In genomic region chr11:117917591-117917990, GRCh38 we compare ENCODE assay signal across 31 cellular contexts. TPM values are rescaled to one million over a fixed set of nuclear protein-coding genes. Genes with fewer than 3 reads are reported as not detected.
DNase-seq lines count a peak whose midpoint lies in the region; ATAC-seq, FAIRE-seq and TF ChIP-seq lines count a peak whose summit lies in the region.
"Had no signal": no experiment of that assay in that cellular context is flagged by ENCODE, and none has a peak within 500 bp of the region (broad histone marks: within the 10 kb centered on the region; RNA-seq: fewer than 3 reads in every experiment).

No MANE protein-coding gene starts in this region.

- H3K36me3 ChIP-seq in astrocyte (ENCODE audit: insufficient read depth, low read length) = no peaks in the 10 kb centered on the region
- H3K36me3 ChIP-seq in suprapubic skin = no peaks in the 10 kb centered on the region
- H3K36me3 ChIP-seq: BLaER1 treated with 17β-estradiol and CSF1 and Interleukin-3, amounts not matched to agents 10 nM and 100 nM; SJSA1 had no signal

- H3K4me3 ChIP-seq in astrocyte (ENCODE audit: insufficient read depth, low read depth, low read length) = no peak overlapping the region
- H3K4me3 ChIP-seq in suprapubic skin = no peak overlapping the region
- H3K4me3 ChIP-seq: BLaER1 treated with 17β-estradiol and CSF1 and Interleukin-3, amounts not matched to agents 10 nM and 100 nM; GM23338; PC-9; SJSA1 had no signal

- peak overlapping the region; percentile 69 for H3K27ac Mint-ChIP-seq in astrocyte (ENCODE audit: unreplicated experiment)
- H3K27ac Mint-ChIP-seq: CD4-positive, alpha-beta memory T cell; GM23338; IgD-negative memory B cell had no signal

- H3K27ac ChIP-seq in astrocyte (ENCODE audit: low read depth, low read length) (no peak overlapping the region), suprapubic skin (no peak overlapping the region)
- H3K27ac ChIP-seq: BLaER1 treated with 17β-estradiol and CSF1 and Interleukin-3, amounts not matched to agents 10 nM and 100 nM; HL-60; KMS-11; PC-9; SJSA1 had no signal

- H3K9ac ChIP-seq in astrocyte (ENCODE audit: low read length) = no peak overlapping the region
- H3K9ac ChIP-seq: BLaER1 treated with 17β-estradiol and CSF1 and Interleukin-3, amounts not matched to agents 10 nM and 100 nM; KMS-11 had no signal

- FAIRE-seq in GM12892 (lab: Jason Lieb, UNC) (peak; percentile 36), astrocyte (lab: Jason Lieb, UNC) (no peak)
- FAIRE-seq: A204.1 had no signal

- no peaks in the 10 kb centered on the region for H3K9me3 Mint-ChIP-seq in astrocyte (ENCODE audit: unreplicated experiment)
- H3K9me3 Mint-ChIP-seq: CD4-positive, alpha-beta memory T cell; GM23338; IgD-negative memory B cell had no signal

- no peaks in the 10 kb centered on the region for H3K36me3 Mint-ChIP-seq in astrocyte (ENCODE audit: low read depth, unreplicated experiment)
- H3K36me3 Mint-ChIP-seq: CD4-positive, alpha-beta memory T cell; IgD-negative memory B cell had no signal

- TF ChIP-seq POLR2A in GM12892 (IDR thresholded peaks at IDR 0.05; ENCODE audit: low read depth, low read length) = no peak
- no peak for TF ChIP-seq POLR2A in suprapubic skin (IDR thresholded peaks at IDR 0.05)

- no peak for ATAC-seq in HG02571 (IDR thresholded peaks at IDR 0.05; ENCODE audit: unreplicated experiment)
- ATAC-seq: GM23338 had no signal

- peaks cover 72% of the 10 kb centered on the region for H3K27me3 Mint-ChIP-seq in astrocyte (ENCODE audit: low read depth, unreplicated experiment)

- H3K27me3 ChIP-seq in astrocyte (ENCODE audit: insufficient read depth, low read length) (peaks cover 11% of the 10 kb centered on the region), suprapubic skin (no peaks in the 10 kb centered on the region)
- H3K27me3 ChIP-seq: BLaER1 treated with 17β-estradiol and CSF1 and Interleukin-3, amounts not matched to agents 10 nM and 100 nM; SJSA1 had no signal

- H3K9me3 ChIP-seq in astrocyte (ENCODE audit: insufficient read depth, low read depth, low read length) = no peaks in the 10 kb centered on the region
- no peaks in the 10 kb centered on the region for H3K9me3 ChIP-seq in suprapubic skin
- H3K9me3 ChIP-seq: BLaER1 treated with 17β-estradiol and CSF1 and Interleukin-3, amounts not matched to agents 10 nM and 100 nM; SJSA1 had no signal

- no peak overlapping the region for H3K4me3 Mint-ChIP-seq in astrocyte (ENCODE audit: unreplicated experiment)
- H3K4me3 Mint-ChIP-seq: CD4-positive, alpha-beta memory T cell; GM23338 had no signal

- DNase-seq in GM12892 (ENCODE audit: insufficient read length) (no peak), astrocyte (ENCODE audit: low read depth) (no peak), mesenteric fat pad (ENCODE audit: low spot score) (peak; percentile 57), suprapubic skin (ENCODE audit: low spot score in 2 of 2) (peak; percentile 9 to 54), AG08396 (ENCODE audit: low spot score) (no peak), posterior cingulate gyrus (no peak)
- DNase-seq: AML-193; CD4-positive, alpha-beta memory T cell; COR-L47; DMS53; HCEC 1CT; MM.1S; NCI-H1694; NCI-H2029 treated with DMSO at 0.1 percent for 48 hours; NCI-H446 treated with DMSO at 0.1 percent for 48 hours; NCI-H526; NCI-H82; NK-92 treated with Interleukin-12 subunit alpha and Interleukin-12 subunit beta, amount 100 ng/mL, for 24 hours; PC-9; Right ventricle myocardium superior had no signal

- H3K79me2 ChIP-seq in astrocyte (ENCODE audit: insufficient read depth, low read length) = no peaks in the 10 kb centered on the region

- TF ChIP-seq CTCF in astrocyte (IDR thresholded peaks at IDR 0.05; ENCODE audit: insufficient read depth, low read depth, low read length) (no peak), suprapubic skin (IDR thresholded peaks at IDR 0.05) (no peak)

- no peaks in the 10 kb centered on the region for H3K4me1 Mint-ChIP-seq in astrocyte (ENCODE audit: low read depth, unreplicated experiment)

- intact Hi-C loops in posterior cingulate gyrus (cut with DNase I) = no loop called here

- H4K20me1 ChIP-seq in astrocyte (ENCODE audit: insufficient read depth, low read length) = no peaks in the 10 kb centered on the region

- H2AFZ ChIP-seq in astrocyte (ENCODE audit: low read depth, low read length) = no peak overlapping the region
- H2AFZ ChIP-seq: GM23338, PC-9 had no signal

- H3K4me1 ChIP-seq in astrocyte (ENCODE audit: insufficient read depth, low read length) (no peaks in the 10 kb centered on the region), suprapubic skin (no peaks in the 10 kb centered on the region)
- H3K4me1 ChIP-seq: SJSA1 had no signal

- no peak for TF ChIP-seq EP300 in suprapubic skin (IDR thresholded peaks at IDR 0.05)

- 91% methylated on average over 4 of the region's 4 CpGs for WGBS in suprapubic skin

- no peak overlapping the region for H3K4me2 ChIP-seq in astrocyte (ENCODE audit: low read length)
- H3K4me2 ChIP-seq: BLaER1 treated with 17β-estradiol and CSF1 and Interleukin-3, amounts not matched to agents 10 nM and 100 nM; GM23338; KMS-11; PC-9 had no signal

RNA-seq across cellular contexts. Expression of gene TMPRSS13, which starts 11.6 kb away (rescaled TPM):
- 0.51 TPM for polyA plus RNA-seq in GM12892 (2012; ENCODE audit: missing spikeins)
- total RNA-seq in astrocyte (0.10 and 0.66 TPM in 2 replicates), mesenteric fat pad (0.39 TPM), suprapubic skin (10 to 100 TPM; 24.7 to 92.0 (median 73.1) TPM)
- total RNA-seq: G401, Right ventricle myocardium superior, RPMI7951, SJSA1 had no signal
- polyA plus RNA-seq: AG04450, GM23338 had no signal

RNA-seq across cellular contexts. Expression of gene FXYD6, which starts 41.1 kb away (rescaled TPM):
- 1.1 TPM for polyA plus RNA-seq in GM12892 (2012; ENCODE audit: missing spikeins)
- total RNA-seq in astrocyte (8.1 and 10.5 TPM in 2 replicates), mesenteric fat pad (21.5 TPM), suprapubic skin (10 to 100 TPM in 2 of 4 donors, 1 to 10 TPM in 2; 4.8 to 15.9 (median 9.5) TPM)
- total RNA-seq: CD4-positive, alpha-beta memory T cell; G401 had no signal
- polyA plus RNA-seq: IgD-negative memory B cell had no signal

Comparison
In these comparisons a context has a peak if more than half of its experiments do, and no peak if none do; other contexts are left out.
1. DNase-seq: peak in mesenteric fat pad (single experiment) and suprapubic skin (2 of 2); none in GM12892 (single experiment), astrocyte (single experiment), AG08396 (single experiment) and posterior cingulate gyrus (0 of 10).
2. RNA of gene TMPRSS13, which starts 11.6 kb away (total RNA-seq): 24.7 to 92.0 TPM in suprapubic skin; 0.10 to 0.66 TPM in astrocyte and 0.39 TPM in mesenteric fat pad (single experiment); every median in the first group is over 10 times any median in the second.